14 cellular contexts compared by ENCODE assay signal in genomic region chr12:92995258-92995905, GRCh38.
DNase-seq lines count a peak whose midpoint lies in the region; ATAC-seq, FAIRE-seq and TF ChIP-seq lines count a peak whose summit lies in the region.
"Had no signal": no experiment of that assay in that cellular context is flagged by ENCODE, and none has a peak within 500 bp of the region (broad histone marks: within the 10 kb centered on the region; RNA-seq: fewer than 3 reads in every experiment).

No MANE protein-coding gene starts in this region.

- no peak overlapping the region for H4K8ac ChIP-seq in mesenchymal stem cell (ENCODE audit: low read length)

- H3K79me2 ChIP-seq in astrocyte (ENCODE audit: insufficient read depth, low read length) = no peaks in the 10 kb centered on the region

- no peak overlapping the region for H3K4me3 ChIP-seq in astrocyte (ENCODE audit: insufficient read depth, low read depth, low read length)
- no peak overlapping the region for H3K4me3 ChIP-seq in mesenchymal stem cell (ENCODE audit: insufficient read depth in 1 of 2, low read depth in 1 of 2, low read length in 2 of 2)

- H3K9me3 Mint-ChIP-seq in astrocyte (ENCODE audit: unreplicated experiment) = peaks cover 2% of the 10 kb centered on the region
- H3K9me3 Mint-ChIP-seq: activated T-cell treated with anti-CD3 and anti-CD28 coated beads, Interleukin-2, amount 50 U/mL, for 72 hours had no signal

- no peaks in the 10 kb centered on the region for H3K4me1 Mint-ChIP-seq in astrocyte (ENCODE audit: low read depth, unreplicated experiment)
- H3K4me1 Mint-ChIP-seq: CD4-positive, CD25-positive, alpha-beta regulatory T cell had no signal

- no peak overlapping the region for H2BK12ac ChIP-seq in mesenchymal stem cell (ENCODE audit: low read length in 2 of 2)

- H2AK5ac ChIP-seq in mesenchymal stem cell (ENCODE audit: low read length, severe bottlenecking) = no peak overlapping the region

- TF ChIP-seq CTCF in astrocyte (IDR thresholded peaks at IDR 0.05; ENCODE audit: insufficient read depth, low read depth, low read length) = no peak

- H3K36me3 ChIP-seq in astrocyte (ENCODE audit: insufficient read depth, low read length) (no peaks in the 10 kb centered on the region), mesenchymal stem cell (ENCODE audit: control insufficient read depth in 1 of 2, insufficient read depth in 2 of 2, low read depth in 1 of 2, low read length in 2 of 2) (no peaks in the 10 kb centered on the region)

- DNase-seq in GM18507 (ENCODE audit: extremely low spot score, insufficient read length, low read depth) (no peak), astrocyte (ENCODE audit: low read depth) (no peak), NCI-H2171 (lab: John Stamatoyannopoulos, UW) (no peak), NCI-H128 (lab: John Stamatoyannopoulos, UW; ENCODE audit: unreplicated experiment) (no peak), mesenchymal stem cell (no peak)
- DNase-seq: activated T-cell treated with anti-CD3 and anti-CD28 coated beads, Interleukin-2, amount 50 U/mL, for 72 hours; CD4-positive, CD25-positive, alpha-beta regulatory T cell; cerebellar nuclear complex; NCI-H524 treated with DMSO at 0.1 percent for 48 hours had no signal

- peak overlapping the region; percentile 18 for H3K27ac Mint-ChIP-seq in astrocyte (ENCODE audit: unreplicated experiment)
- H3K27ac Mint-ChIP-seq: activated T-cell treated with anti-CD3 and anti-CD28 coated beads, Interleukin-2, amount 50 U/mL, for 72 hours; CD4-positive, CD25-positive, alpha-beta regulatory T cell had no signal

- H3K23ac ChIP-seq in mesenchymal stem cell (ENCODE audit: low read length in 2 of 2) = no peak overlapping the region

- no peaks in the 10 kb centered on the region for H3K4me1 ChIP-seq in astrocyte (ENCODE audit: insufficient read depth, low read length)
- H3K4me1 ChIP-seq in mesenchymal stem cell (ENCODE audit: control insufficient read depth, insufficient read depth, low read depth, low read length) = no peaks in the 10 kb centered on the region

- H3K79me1 ChIP-seq in mesenchymal stem cell (replicated peaks; ENCODE audit: low read length, poor library complexity, severe bottlenecking) = no peaks in the 10 kb centered on the region

- 98% methylated on average over 7 of the region's 7 CpGs for WGBS in mesenchymal stem cell

- no peak overlapping the region for H2BK15ac ChIP-seq in mesenchymal stem cell (ENCODE audit: low read depth, poor library complexity, severe bottlenecking)

- no peaks in the 10 kb centered on the region for H3K27me3 Mint-ChIP-seq in astrocyte (ENCODE audit: low read depth, unreplicated experiment)
- H3K27me3 Mint-ChIP-seq: CD4-positive, CD25-positive, alpha-beta regulatory T cell had no signal

- no peak overlapping the region for H3K4ac ChIP-seq in mesenchymal stem cell (ENCODE audit: low read depth in 1 of 2, low read length in 2 of 2)

- no peak overlapping the region for H3K14ac ChIP-seq in mesenchymal stem cell (ENCODE audit: low read length in 2 of 2)

- peak; percentile 92 for FAIRE-seq in GM18507 (lab: Jason Lieb, UNC)
- FAIRE-seq in astrocyte (lab: Jason Lieb, UNC) = no peak
- FAIRE-seq: TTC549 had no signal

- ATAC-seq in GM21390 (IDR thresholded peaks at IDR 0.05; ENCODE audit: unreplicated experiment) = peak; percentile 79
- peak; percentile 84 for ATAC-seq in HG03066 (IDR thresholded peaks at IDR 0.05; ENCODE audit: low read depth, unreplicated experiment)
- ATAC-seq in SK-N-SH treated with all-trans-retinoic acid at 6 μM for 48 hours = no peak
- ATAC-seq: activated T-cell treated with anti-CD3 and anti-CD28 coated beads, Interleukin-2, amount 50 U/mL, for 72 hours had no signal

- H3K18ac ChIP-seq in mesenchymal stem cell (ENCODE audit: low read depth in 1 of 2, low read length in 2 of 2) = no peak overlapping the region

- no peaks in the 10 kb centered on the region for H3K9me3 ChIP-seq in astrocyte (ENCODE audit: insufficient read depth, low read depth, low read length)
- H3K9me3 ChIP-seq in mesenchymal stem cell (ENCODE audit: control insufficient read depth, low read length) = no peaks in the 10 kb centered on the region

- no peak overlapping the region for H2AFZ ChIP-seq in astrocyte (ENCODE audit: low read depth, low read length)
- no peak overlapping the region for H2AFZ ChIP-seq in mesenchymal stem cell (ENCODE audit: low read depth, low read length)

- no peak overlapping the region for H3K4me3 Mint-ChIP-seq in astrocyte (ENCODE audit: unreplicated experiment)
- H3K4me3 Mint-ChIP-seq: activated T-cell treated with anti-CD3 and anti-CD28 coated beads, Interleukin-2, amount 50 U/mL, for 72 hours; CD4-positive, CD25-positive, alpha-beta regulatory T cell had no signal

- H3K9ac ChIP-seq in astrocyte (ENCODE audit: low read length) = no peak overlapping the region
- H3K9ac ChIP-seq in mesenchymal stem cell (ENCODE audit: low read length) = no peak overlapping the region
- H3K9ac ChIP-seq: KMS-11 had no signal

- no peak overlapping the region for H2BK120ac ChIP-seq in mesenchymal stem cell (ENCODE audit: low read depth, low read length)

- no peak overlapping the region for H2BK5ac ChIP-seq in mesenchymal stem cell (ENCODE audit: low read depth, low read length, poor library complexity, severe bottlenecking)

- no peak overlapping the region for H4K91ac ChIP-seq in mesenchymal stem cell (ENCODE audit: low read length)

- H3K27ac ChIP-seq in astrocyte (ENCODE audit: low read depth, low read length) (no peak overlapping the region), mesenchymal stem cell (ENCODE audit: low read length, poor library complexity, severe bottlenecking) (no peak overlapping the region)
- H3K27ac ChIP-seq: KMS-11 had no signal

- H3K27me3 ChIP-seq in astrocyte (ENCODE audit: insufficient read depth, low read length) (no peaks in the 10 kb centered on the region), mesenchymal stem cell (ENCODE audit: control insufficient read depth in 1 of 2, insufficient read depth in 1 of 2, low read length in 2 of 2) (no peaks in the 10 kb centered on the region)

- no peaks in the 10 kb centered on the region for H3K36me3 Mint-ChIP-seq in astrocyte (ENCODE audit: low read depth, unreplicated experiment)
- H3K36me3 Mint-ChIP-seq: CD4-positive, CD25-positive, alpha-beta regulatory T cell had no signal

- H3K4me2 ChIP-seq in astrocyte (ENCODE audit: low read length) (no peak overlapping the region), mesenchymal stem cell (ENCODE audit: low read length, poor library complexity, severe bottlenecking) (no peak overlapping the region)
- H3K4me2 ChIP-seq: KMS-11 had no signal

- no peaks in the 10 kb centered on the region for H4K20me1 ChIP-seq in astrocyte (ENCODE audit: insufficient read depth, low read length)

TF ChIP-seq in SK-N-SH treated with all-trans-retinoic acid at 6 μM for 48 hours, 23 proteins besides CTCF, POLR2A, EP300 and RAD21:
- TF ChIP-seq SNAI2 (CRISPR knock-in tag; IDR thresholded peaks at IDR 0.05) = no peak
- TF ChIP-seq ISL1 (CRISPR knock-in tag; IDR thresholded peaks at IDR 0.05) = no peak
- no peak for TF ChIP-seq PPARA (CRISPR knock-in tag; IDR thresholded peaks at IDR 0.05; ENCODE audit: borderline replicate concordance)
- no peak for TF ChIP-seq ESRRG (CRISPR knock-in tag; IDR thresholded peaks at IDR 0.05)
- no peak for TF ChIP-seq CSRNP3 (CRISPR knock-in tag; IDR thresholded peaks at IDR 0.05)
- TF ChIP-seq TCF4 (CRISPR knock-in tag; IDR thresholded peaks at IDR 0.05; ENCODE audit: borderline replicate concordance) = no peak
- TF ChIP-seq ZFP3 (CRISPR knock-in tag; IDR thresholded peaks at IDR 0.05) = no peak
- TF ChIP-seq OSR1 (CRISPR knock-in tag; IDR thresholded peaks at IDR 0.05) = no peak
- no peak for TF ChIP-seq POU6F1 (CRISPR knock-in tag; IDR thresholded peaks at IDR 0.05; ENCODE audit: borderline replicate concordance, low read depth)
- no peak for TF ChIP-seq ARNTL (CRISPR knock-in tag; IDR thresholded peaks at IDR 0.05; ENCODE audit: borderline replicate concordance, low read depth)
- TF ChIP-seq TOX (CRISPR knock-in tag; IDR thresholded peaks at IDR 0.05; ENCODE audit: borderline replicate concordance) = no peak
- TF ChIP-seq ZC3H10 (CRISPR knock-in tag; IDR thresholded peaks at IDR 0.05) = no peak
TF ChIP-seq in SK-N-SH treated with all-trans-retinoic acid at 6 μM for 48 hours: peak in this region for 0.
